22 cellular contexts compared by ENCODE assay signal in the genomic region with DNA sequence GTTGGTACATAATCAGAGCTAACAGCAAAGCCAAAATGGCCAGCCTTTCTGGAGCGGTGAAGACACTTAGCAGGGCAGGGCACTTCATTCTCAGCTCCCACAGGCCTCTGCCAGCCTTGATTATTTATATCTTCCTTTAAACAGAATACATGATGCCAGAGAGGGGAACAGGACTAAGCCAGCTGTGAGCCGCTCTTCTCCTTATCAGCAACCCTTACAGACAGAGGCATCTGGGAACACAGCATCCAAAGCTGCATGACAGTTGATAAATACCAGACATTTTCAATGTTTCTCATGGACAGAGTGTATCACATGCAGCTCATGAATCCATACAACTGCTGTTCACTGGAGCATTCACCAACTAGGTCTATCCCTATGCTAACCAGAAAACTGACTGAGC. TPM values are rescaled to one million over a fixed set of nuclear protein-coding genes. Genes with fewer than 3 reads are reported as not detected.
DNase-seq lines count a peak whose midpoint lies in the region; TF ChIP-seq lines count a peak whose summit lies in the region.
"Had no signal": no experiment of that assay in that cellular context is flagged by ENCODE, and none has a peak within 500 bp of the region (broad histone marks: within the 10 kb centered on the region; RNA-seq: fewer than 3 reads in every experiment).

No MANE protein-coding gene starts in this region.

- H3K27me3 ChIP-seq in hepatocyte (no peaks in the 10 kb centered on the region), skeletal muscle tissue (ENCODE audit: control insufficient read depth in 3 of 3, insufficient read depth in 3 of 3, low read length in 3 of 3) (no peaks in the 10 kb centered on the region), tibial artery (no peaks in the 10 kb centered on the region), mesendoderm (ENCODE audit: insufficient read depth, low read length, poor library complexity) (no peaks in the 10 kb centered on the region)
- H3K27me3 ChIP-seq: esophagus muscularis mucosa, MG63, ovary had no signal

- 53% methylated on average over 2 of the region's 2 CpGs for WGBS in hepatocyte (ENCODE audit: low lambda C conversion rate, missing lambda C conversion rate)
- no CpG with 5 or more reads among the region's 2 CpGs for WGBS in mesendoderm (ENCODE audit: extremely low coverage, insufficient coverage, low lambda C conversion rate)

- H2BK15ac ChIP-seq in mesendoderm (replicated peaks; ENCODE audit: low read depth) = no peak overlapping the region

- H3K4me1 ChIP-seq in hepatocyte (ENCODE audit: insufficient read depth) (no peaks in the 10 kb centered on the region), skeletal muscle tissue (ENCODE audit: control insufficient read depth in 3 of 3, insufficient read depth in 3 of 3, low read length in 3 of 3) (peaks cover 11 to 14% (median 14%) of the 10 kb centered on the region in 3 donors), tibial artery (no peaks in the 10 kb centered on the region), mesendoderm (ENCODE audit: control insufficient read depth, low read depth, low read length) (no peaks in the 10 kb centered on the region)
- H3K4me1 ChIP-seq: lower lobe of right lung had no signal

- no peak overlapping the region for H4K5ac ChIP-seq in mesendoderm (ENCODE audit: low read length)

- H3K4me2 ChIP-seq in hepatocyte = no peak overlapping the region
- no peak overlapping the region for H3K4me2 ChIP-seq in mesendoderm (ENCODE audit: low read length)

- no peak for TF ChIP-seq CTCF in hepatocyte (IDR thresholded peaks at IDR 0.05; ENCODE audit: poor library complexity)
- TF ChIP-seq CTCF in tibial artery (IDR thresholded peaks at IDR 0.05) = no peak

- H3K56ac ChIP-seq in mesendoderm (ENCODE audit: low read length) = no peak overlapping the region

- H3K79me2 ChIP-seq in hepatocyte (no peaks in the 10 kb centered on the region), mesendoderm (ENCODE audit: control insufficient read depth, insufficient read depth, low read length) (no peaks in the 10 kb centered on the region)

- no peak overlapping the region for H2BK120ac ChIP-seq in mesendoderm (ENCODE audit: low read depth, low read length)

- H2BK5ac ChIP-seq in mesendoderm (ENCODE audit: low read length) = no peak overlapping the region

- H3K9ac ChIP-seq in skeletal muscle tissue (ENCODE audit: low read depth in 1 of 3, low read length in 3 of 3) (peak overlapping the region in 1 of 3 donors; percentile 11), mesendoderm (ENCODE audit: low read length) (no peak overlapping the region)

- no peak overlapping the region for H3K18ac ChIP-seq in mesendoderm (ENCODE audit: low read length)

- no peaks in the 10 kb centered on the region for H4K20me1 ChIP-seq in hepatocyte (ENCODE audit: insufficient read depth, poor library complexity, severe bottlenecking)

- H3K27ac ChIP-seq in hepatocyte (peak overlapping the region; percentile 47), skeletal muscle tissue (ENCODE audit: low read depth, low read length) (peak overlapping the region; percentile 10), tibial artery (no peak overlapping the region), mesendoderm (ENCODE audit: low read depth, low read length) (no peak overlapping the region)
- H3K27ac ChIP-seq: esophagus muscularis mucosa, lower lobe of right lung, ovary, thoracic aorta, VCaP had no signal

- H3K4me3 ChIP-seq in hepatocyte (no peak overlapping the region), skeletal muscle tissue (ENCODE audit: low read length in 3 of 3) (no peak overlapping the region), tibial artery (no peak overlapping the region), mesendoderm (ENCODE audit: low read length) (no peak overlapping the region)
- H3K4me3 ChIP-seq: esophagus muscularis mucosa, lower lobe of right lung, MG63, ovary, thoracic aorta had no signal

- H2AFZ ChIP-seq in hepatocyte = no peak overlapping the region

- H3K79me1 ChIP-seq in mesendoderm (ENCODE audit: low read length) = peaks cover 3% of the 10 kb centered on the region

- intact Hi-C loops in tibial artery (cut with DNase I; ENCODE audit: low total_unique reads) = no loop called here

- H3K9me3 ChIP-seq in hepatocyte (ENCODE audit: low read depth) (no peaks in the 10 kb centered on the region), skeletal muscle tissue (ENCODE audit: control insufficient read depth in 3 of 3, low read length in 3 of 3) (no peaks in the 10 kb centered on the region), tibial artery (no peaks in the 10 kb centered on the region)
- H3K9me3 ChIP-seq: esophagus muscularis mucosa, lower lobe of right lung, MG63, ovary, thoracic aorta had no signal

- H3K9me2 ChIP-seq in hepatocyte (replicated peaks; ENCODE audit: insufficient read depth) = no peaks in the 10 kb centered on the region

- no peak overlapping the region for H3K4ac ChIP-seq in mesendoderm (ENCODE audit: low read depth, low read length)

- H4K8ac ChIP-seq in mesendoderm (ENCODE audit: low read depth, low read length) = no peak overlapping the region

- no peak overlapping the region for H3K23ac ChIP-seq in mesendoderm (ENCODE audit: low read length)

- peak; percentile 40 for TF ChIP-seq POLR2A in erythroblast (IDR thresholded peaks at IDR 0.05; ENCODE audit: low read length)

- H2AK5ac ChIP-seq in mesendoderm (ENCODE audit: low read length) = no peak overlapping the region

- H3K36me3 ChIP-seq in hepatocyte (replicated peaks; ENCODE audit: insufficient read depth, low read depth) (no peaks in the 10 kb centered on the region), skeletal muscle tissue (ENCODE audit: control insufficient read depth in 3 of 3, insufficient read depth in 3 of 3, low read length in 3 of 3) (peaks cover 4 to 18% (median 15%) of the 10 kb centered on the region in 3 donors), tibial artery (peaks cover 9 to 46% (median 26%) of the 10 kb centered on the region in 3 donors), mesendoderm (ENCODE audit: control insufficient read depth, insufficient read depth, low read length) (peaks cover 4% of the 10 kb centered on the region)
- H3K36me3 ChIP-seq: ovary had no signal

- DNase-seq in SK-N-DZ (ENCODE audit: low spot score) (peak; percentile 95), erythroblast (lab: John Stamatoyannopoulos, UW) (peak; percentile 93 to 99), hepatocyte (ENCODE audit: low spot score) (peak; percentile 50), tibial artery (no peak), mesendoderm (no peak)
- no peak for DNase-seq in stimulated activated CD4-positive, alpha-beta T cell treated with anti-CD3 and anti-CD28 coated beads, Interleukin-15, amount 100 ng/mL, for 24 hours
- DNase-seq: activated CD4-positive, alpha-beta T cell treated with anti-CD3 and anti-CD28 coated beads, Interleukin-2, amount 10 ng/mL, durations not matched to agents 7 days and 5 days; CD4-positive, alpha-beta T cell; effector memory CD4-positive, alpha-beta T cell; GF-D8; IMR-90; lower lobe of right lung; MG63; naive thymus-derived CD8-positive, alpha-beta T cell; NCI-H1436; NCI-H2171; NCI-H526; ovary had no signal

RNA-seq across cellular contexts. Expression of gene DNAJC11, which starts 29.1 kb away (rescaled TPM):
- polyA plus RNA-seq in SK-N-DZ (2014; cell fraction: cytosol; rRNA removed) = 41.3 and 44.1 TPM in 2 replicates
- polyA plus RNA-seq in SK-N-DZ (2014; cell fraction: nucleus; rRNA removed) = 43.5 and 76.1 TPM in 2 replicates
- 35.3 and 47.9 TPM in 2 replicates for total RNA-seq in hepatocyte
- 39.5 and 43.0 TPM in 2 replicates for polyA plus RNA-seq in hepatocyte
- 26.6 TPM for total RNA-seq in skeletal muscle tissue
- 83.5 TPM for polyA plus RNA-seq in mesendoderm (2013, experiment 1 of 2)
- polyA plus RNA-seq in mesendoderm (2013, experiment 2 of 2) = 82.1 TPM

RNA-seq across cellular contexts. Expression of gene THAP3, which starts 47.9 kb away (rescaled TPM):
- polyA plus RNA-seq in SK-N-DZ (2014; cell fraction: cytosol; rRNA removed) = 30.8 and 36.8 TPM in 2 replicates
- polyA plus RNA-seq in SK-N-DZ (2014; cell fraction: nucleus; rRNA removed) = 23.5 and 46.2 TPM in 2 replicates
- 13.0 and 13.2 TPM in 2 replicates for total RNA-seq in hepatocyte
- polyA plus RNA-seq in hepatocyte = 18.9 and 26.5 TPM in 2 replicates
- total RNA-seq in skeletal muscle tissue = 25.6 TPM
- 6.8 TPM for polyA plus RNA-seq in mesendoderm (2013, experiment 1 of 2)
- polyA plus RNA-seq in mesendoderm (2013, experiment 2 of 2) = 6.4 TPM

RNA-seq across cellular contexts. Expression of gene PHF13, which starts 59.0 kb away (rescaled TPM):
- 15.1 and 16.2 TPM in 2 replicates for polyA plus RNA-seq in SK-N-DZ (2014; cell fraction: cytosol; rRNA removed)
- 9.7 and 12.2 TPM in 2 replicates for polyA plus RNA-seq in SK-N-DZ (2014; cell fraction: nucleus; rRNA removed)
- total RNA-seq in hepatocyte (10.0 and 11.4 TPM in 2 replicates), skeletal muscle tissue (17.7 TPM)
- polyA plus RNA-seq in hepatocyte = 9.6 and 12.5 TPM in 2 replicates
- polyA plus RNA-seq in mesendoderm (2013, experiment 1 of 2) = 14.6 TPM
- 14.9 TPM for polyA plus RNA-seq in mesendoderm (2013, experiment 2 of 2)

Comparison
In these comparisons a context has a peak if more than half of its experiments do, and no peak if none do; other contexts are left out.
1. DNase-seq: peak in SK-N-DZ (single experiment), erythroblast (2 of 2) and hepatocyte (single experiment); none in stimulated activated CD4-positive, alpha-beta T cell treated with anti-CD3 and anti-CD28 coated beads, Interleukin-15, amount 100 ng/mL, for 24 hours (single experiment), tibial artery (0 of 2) and mesendoderm (single experiment).
2. H3K27ac ChIP-seq: peak in hepatocyte (single experiment) and skeletal muscle tissue (single experiment); none in tibial artery (0 of 2) and mesendoderm (single experiment).